ENCODE assay signal across 1 cellular context in genomic region chr11:9568854-9569587, GRCh38.
TF ChIP-seq lines count a peak whose summit lies in the region.

No MANE protein-coding gene starts in this region.

TF ChIP-seq in HepG2, 621 proteins besides CTCF, POLR2A, EP300 and RAD21 (continued from another document and continues in another):
- TF ChIP-seq, protein P1, sequence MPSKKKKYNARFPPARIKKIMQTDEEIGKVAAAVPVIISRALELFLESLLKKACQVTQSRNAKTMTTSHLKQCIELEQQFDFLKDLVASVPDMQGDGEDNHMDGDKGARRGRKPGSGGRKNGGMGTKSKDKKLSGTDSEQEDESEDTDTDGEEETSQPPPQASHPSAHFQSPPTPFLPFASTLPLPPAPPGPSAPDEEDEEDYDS (CRISPR knock-in tag; IDR thresholded peaks at IDR 0.05), result peak; percentile 79
- TF ChIP-seq ZBTB39 (CRISPR knock-in tag; IDR thresholded peaks at IDR 0.05), result no peak
- peak; percentile 48; the same call in 1 of the 2 replicates for TF ChIP-seq RFX5 (IDR thresholded peaks at IDR 0.05; ENCODE audit: low read depth, low read length)
- peak; percentile 87 for TF ChIP-seq NCOA2 (CRISPR knock-in tag; IDR thresholded peaks at IDR 0.05)
- peak; percentile 49; the same call in 1 of the 2 replicates for TF ChIP-seq KDM5A (IDR thresholded peaks at IDR 0.05; ENCODE audit: borderline replicate concordance, low read length)
- TF ChIP-seq BORCS8-MEF2B (CRISPR knock-in tag; IDR thresholded peaks at IDR 0.05), result peak; percentile 68
- 0 out of 2 replicates have a peak, but pooled peaks have one; percentile 51 for TF ChIP-seq ZSCAN20 (CRISPR knock-in tag; IDR thresholded peaks at IDR 0.05; ENCODE audit: borderline replicate concordance)
- TF ChIP-seq ATF1 (CRISPR knock-in tag; IDR thresholded peaks at IDR 0.05), result peak; percentile 46; the same call in 1 of the 2 replicates
- peak; percentile 89 for TF ChIP-seq PHF21A (CRISPR knock-in tag; IDR thresholded peaks at IDR 0.05)
- TF ChIP-seq ZNF292 (CRISPR knock-in tag; IDR thresholded peaks at IDR 0.05; ENCODE audit: borderline replicate concordance, low read depth), result peak; percentile 81; the same call in 1 of the 2 replicates
- TF ChIP-seq ZNF281 (CRISPR knock-in tag; IDR thresholded peaks at IDR 0.05; ENCODE audit: borderline replicate concordance), result 0 out of 2 replicates have a peak, but pooled peaks have one; percentile 38
- TF ChIP-seq KDM3A (CRISPR knock-in tag; IDR thresholded peaks at IDR 0.05; ENCODE audit: low read depth), result peak; percentile 73
- peak; percentile 71; the same call in 1 of the 2 replicates for TF ChIP-seq ZNF670 (CRISPR knock-in tag; IDR thresholded peaks at IDR 0.05; ENCODE audit: borderline replicate concordance)
- TF ChIP-seq KDM6A (CRISPR knock-in tag; IDR thresholded peaks at IDR 0.05; ENCODE audit: low read depth), result peak; percentile 97
- TF ChIP-seq ZNF616 (CRISPR knock-in tag; IDR thresholded peaks at IDR 0.05; ENCODE audit: low read depth), result no peak
- peak; percentile 86; the same call in 1 of the 2 replicates for TF ChIP-seq HOXA5 (CRISPR knock-in tag; IDR thresholded peaks at IDR 0.05)
- 0 out of 2 replicates have a peak, but pooled peaks have one; percentile 42 for TF ChIP-seq SOX13 (IDR thresholded peaks at IDR 0.05)
- peak in 1 of 2 experiments; percentile 85; a peak in 2 of 4 replicates for TF ChIP-seq SOX13 (CRISPR knock-in tag; conservative IDR thresholded peaks at IDR 0.05 in 1 of 2, IDR thresholded peaks at IDR 0.05 in 1 of 2)
- peak; percentile 75; the same call in 1 of the 2 replicates for TF ChIP-seq ZNF205 (CRISPR knock-in tag; IDR thresholded peaks at IDR 0.05)
- TF ChIP-seq ARID5B (CRISPR knock-in tag; IDR thresholded peaks at IDR 0.05), result peak; percentile 92
- TF ChIP-seq, protein P2, sequence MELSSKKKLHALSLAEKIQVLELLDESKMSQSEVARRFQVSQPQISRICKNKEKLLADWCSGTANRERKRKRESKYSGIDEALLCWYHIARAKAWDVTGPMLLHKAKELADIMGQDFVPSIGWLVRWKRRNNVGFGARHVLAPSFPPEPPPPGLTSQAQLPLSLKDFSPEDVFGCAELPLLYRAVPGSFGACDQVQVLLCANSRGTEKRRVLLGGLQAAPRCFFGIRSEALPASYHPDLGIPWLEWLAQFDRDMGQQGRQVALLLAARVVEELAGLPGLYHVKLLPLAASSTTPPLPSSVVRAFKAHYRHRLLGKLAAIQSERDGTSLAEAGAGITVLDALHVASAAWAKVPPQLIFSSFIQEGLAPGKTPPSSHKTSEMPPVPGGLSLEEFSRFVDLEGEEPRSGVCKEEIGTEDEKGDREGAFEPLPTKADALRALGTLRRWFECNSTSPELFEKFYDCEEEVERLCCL (CRISPR knock-in tag; IDR thresholded peaks at IDR 0.05; ENCODE audit: borderline replicate concordance), result no peak
- TF ChIP-seq FOXA1 (IDR thresholded peaks at IDR 0.05), result peak; percentile 71
- TF ChIP-seq FOXA1 (CRISPR knock-in tag; IDR thresholded peaks at IDR 0.05), result peak; percentile 97
- no peak for TF ChIP-seq NFATC3 (CRISPR knock-in tag; IDR thresholded peaks at IDR 0.05)
- TF ChIP-seq, protein P3, sequence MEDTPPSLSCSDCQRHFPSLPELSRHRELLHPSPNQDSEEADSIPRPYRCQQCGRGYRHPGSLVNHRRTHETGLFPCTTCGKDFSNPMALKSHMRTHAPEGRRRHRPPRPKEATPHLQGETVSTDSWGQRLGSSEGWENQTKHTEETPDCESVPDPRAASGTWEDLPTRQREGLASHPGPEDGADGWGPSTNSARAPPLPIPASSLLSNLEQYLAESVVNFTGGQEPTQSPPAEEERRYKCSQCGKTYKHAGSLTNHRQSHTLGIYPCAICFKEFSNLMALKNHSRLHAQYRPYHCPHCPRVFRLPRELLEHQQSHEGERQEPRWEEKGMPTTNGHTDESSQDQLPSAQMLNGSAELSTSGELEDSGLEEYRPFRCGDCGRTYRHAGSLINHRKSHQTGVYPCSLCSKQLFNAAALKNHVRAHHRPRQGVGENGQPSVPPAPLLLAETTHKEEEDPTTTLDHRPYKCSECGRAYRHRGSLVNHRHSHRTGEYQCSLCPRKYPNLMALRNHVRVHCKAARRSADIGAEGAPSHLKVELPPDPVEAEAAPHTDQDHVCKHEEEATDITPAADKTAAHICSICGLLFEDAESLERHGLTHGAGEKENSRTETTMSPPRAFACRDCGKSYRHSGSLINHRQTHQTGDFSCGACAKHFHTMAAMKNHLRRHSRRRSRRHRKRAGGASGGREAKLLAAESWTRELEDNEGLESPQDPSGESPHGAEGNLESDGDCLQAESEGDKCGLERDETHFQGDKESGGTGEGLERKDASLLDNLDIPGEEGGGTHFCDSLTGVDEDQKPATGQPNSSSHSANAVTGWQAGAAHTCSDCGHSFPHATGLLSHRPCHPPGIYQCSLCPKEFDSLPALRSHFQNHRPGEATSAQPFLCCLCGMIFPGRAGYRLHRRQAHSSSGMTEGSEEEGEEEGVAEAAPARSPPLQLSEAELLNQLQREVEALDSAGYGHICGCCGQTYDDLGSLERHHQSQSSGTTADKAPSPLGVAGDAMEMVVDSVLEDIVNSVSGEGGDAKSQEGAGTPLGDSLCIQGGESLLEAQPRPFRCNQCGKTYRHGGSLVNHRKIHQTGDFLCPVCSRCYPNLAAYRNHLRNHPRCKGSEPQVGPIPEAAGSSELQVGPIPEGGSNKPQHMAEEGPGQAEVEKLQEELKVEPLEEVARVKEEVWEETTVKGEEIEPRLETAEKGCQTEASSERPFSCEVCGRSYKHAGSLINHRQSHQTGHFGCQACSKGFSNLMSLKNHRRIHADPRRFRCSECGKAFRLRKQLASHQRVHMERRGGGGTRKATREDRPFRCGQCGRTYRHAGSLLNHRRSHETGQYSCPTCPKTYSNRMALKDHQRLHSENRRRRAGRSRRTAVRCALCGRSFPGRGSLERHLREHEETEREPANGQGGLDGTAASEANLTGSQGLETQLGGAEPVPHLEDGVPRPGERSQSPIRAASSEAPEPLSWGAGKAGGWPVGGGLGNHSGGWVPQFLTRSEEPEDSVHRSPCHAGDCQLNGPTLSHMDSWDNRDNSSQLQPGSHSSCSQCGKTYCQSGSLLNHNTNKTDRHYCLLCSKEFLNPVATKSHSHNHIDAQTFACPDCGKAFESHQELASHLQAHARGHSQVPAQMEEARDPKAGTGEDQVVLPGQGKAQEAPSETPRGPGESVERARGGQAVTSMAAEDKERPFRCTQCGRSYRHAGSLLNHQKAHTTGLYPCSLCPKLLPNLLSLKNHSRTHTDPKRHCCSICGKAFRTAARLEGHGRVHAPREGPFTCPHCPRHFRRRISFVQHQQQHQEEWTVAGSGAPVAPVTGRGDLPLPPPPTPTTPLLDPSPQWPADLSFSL (CRISPR knock-in tag; IDR thresholded peaks at IDR 0.05), result peak; percentile 15; the same call in 1 of the 2 replicates
- TF ChIP-seq TRIM22 (IDR thresholded peaks at IDR 0.05), result no peak
- TF ChIP-seq U2AF1 (optimal IDR thresholded peaks at IDR 0.05; ENCODE audit: low read depth, low read length), result peak; percentile 82
- TF ChIP-seq SIN3B (IDR thresholded peaks at IDR 0.05; ENCODE audit: low read length), result peak; percentile 63; the same call in 1 of the 2 replicates
- TF ChIP-seq MYC (CRISPR knock-in tag; IDR thresholded peaks at IDR 0.05; ENCODE audit: borderline replicate concordance), result peak; percentile 48; the same call in 1 of the 2 replicates
- TF ChIP-seq TEAD2 (CRISPR knock-in tag; IDR thresholded peaks at IDR 0.05), result no peak
- TF ChIP-seq ZNF34 (CRISPR knock-in tag; IDR thresholded peaks at IDR 0.05; ENCODE audit: borderline replicate concordance), result no peak
- no peak for TF ChIP-seq ZNF296 (CRISPR knock-in tag; conservative IDR thresholded peaks at IDR 0.05)
- no peak for TF ChIP-seq SP1 (IDR thresholded peaks at IDR 0.05)
- peak; percentile 54; the same call in 1 of the 2 replicates for TF ChIP-seq SP1 (CRISPR knock-in tag; IDR thresholded peaks at IDR 0.05)
- no peak for TF ChIP-seq ADNP (CRISPR knock-in tag; IDR thresholded peaks at IDR 0.05)
- TF ChIP-seq XBP1 (CRISPR knock-in tag; IDR thresholded peaks at IDR 0.05), result no peak
